9 cellular contexts compared by ENCODE assay signal in the genomic region with DNA sequence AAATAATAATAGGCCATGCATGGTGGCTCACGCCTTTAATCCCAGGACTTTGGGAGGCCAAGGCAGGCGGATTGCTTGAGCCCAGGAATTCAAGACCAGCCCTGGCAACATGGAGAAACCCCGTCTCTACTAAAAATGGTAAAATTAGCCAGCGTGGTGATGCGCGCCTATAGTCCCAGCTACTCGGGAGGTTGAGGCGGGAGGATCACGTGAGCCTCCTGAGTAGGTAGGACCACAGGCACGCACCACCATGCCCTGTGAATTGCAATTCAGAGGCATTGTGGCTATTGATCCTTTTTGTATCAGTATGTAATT. TPM values are rescaled to one million over a fixed set of nuclear protein-coding genes. Genes with fewer than 3 reads are reported as not detected.
DNase-seq lines count a peak whose midpoint lies in the region; ATAC-seq, FAIRE-seq and TF ChIP-seq lines count a peak whose summit lies in the region.
"Had no signal": no experiment of that assay in that cellular context is flagged by ENCODE, and none has a peak within 500 bp of the region (broad histone marks: within the 10 kb centered on the region; RNA-seq: fewer than 3 reads in every experiment).

No MANE protein-coding gene starts in this region.

- WGBS in liver: 80% methylated on average over 10 of the region's 10 CpGs
- 70% methylated on average over 9 of the region's 10 CpGs for WGBS in HepG2 (ENCODE audit: low lambda C conversion rate)

- in situ Hi-C loops in HepG2 (cut with HindIII; ENCODE audit: extremely low pct_ligation_motif_present, low pct_unique_long_range_greater_than_20kb): no loop called here

- H3K4me3 ChIP-seq in liver (ENCODE audit: low read depth in 1 of 3, low read length in 3 of 3) (peak overlapping the region in 1 of 3 donors; percentile 2), HepG2 (replicated peaks in 1 of 3; ENCODE audit: insufficient read depth in 1 of 3, low read depth in 2 of 3, low read length in 3 of 3) (no peak overlapping the region), muscle layer of duodenum (ENCODE audit: low read depth in 1 of 2, low read length in 2 of 2) (peak overlapping the region in 1 of 2 donors; percentile 13), upper lobe of right lung (peak overlapping the region; percentile 60)

- TF ChIP-seq CTCF in liver (IDR thresholded peaks at IDR 0.05; ENCODE audit: low read depth, low read length, missing input control) (no peak), HepG2 (CRISPR knock-in tag; IDR thresholded peaks at IDR 0.05) (no peak), upper lobe of right lung (IDR thresholded peaks at IDR 0.05) (no peak)

- no peak overlapping the region for H3K4me2 ChIP-seq in HepG2 (ENCODE audit: low read depth, low read length)

- DNase-seq in HepG2 (ENCODE audit: low spot score) (no peak), upper lobe of right lung (no peak), GM12891 (ENCODE audit: insufficient read length, low spot score) (no peak)
- peak; percentile 21 for DNase-seq in activated naive CD4-positive, alpha-beta T cell treated with anti-CD3 and anti-CD28 coated beads, Interleukin-2, amount 50 U/mL, for 16 hours
- DNase-seq: NCI-H510A had no signal

- TF ChIP-seq RAD21 in liver (IDR thresholded peaks at IDR 0.05) (no peak), HepG2 (CRISPR knock-in tag; IDR thresholded peaks at IDR 0.05) (no peak)

- intact Hi-C loops in HepG2 (cut with micrococcal nuclease; ENCODE audit: unreplicated experiment) (no loop called here), upper lobe of right lung (cut with DNase I) (no loop called here)

- CTCF ChIA-PET in HepG2 (lab: Yijun Ruan, JAX; ENCODE audit: low intra/inter-chr PET ratio, low total read pairs): no interaction called here

- no peak overlapping the region for H3K9ac ChIP-seq in liver (ENCODE audit: low read depth in 1 of 2, low read length in 2 of 2)
- no peak overlapping the region for H3K9ac ChIP-seq in HepG2 (ENCODE audit: insufficient read depth, low read depth, low read length)

- no peak for TF ChIP-seq EP300 in HepG2 (IDR thresholded peaks at IDR 0.05; ENCODE audit: low read depth in 2 of 2, low read length in 2 of 2)
- no peak for TF ChIP-seq EP300 in HepG2 (CRISPR knock-in tag; IDR thresholded peaks at IDR 0.05; ENCODE audit: borderline replicate concordance)

- POLR2A ChIA-PET in HepG2 (lab: Yijun Ruan, JAX): no interaction called here

- no peaks in the 10 kb centered on the region for H3K79me2 ChIP-seq in HepG2 (ENCODE audit: insufficient read depth, low read length)

- H3K27ac ChIP-seq in liver (ENCODE audit: low read depth in 1 of 2, low read length in 2 of 2) (peak overlapping the region; percentile 56 to 83), HepG2 (ENCODE audit: extremely low read length, insufficient read depth, low read length) (no peak overlapping the region), muscle layer of duodenum (ENCODE audit: low read length) (peak overlapping the region; percentile 40), upper lobe of right lung (peak overlapping the region; percentile 85)

- H2AFZ ChIP-seq in HepG2 (ENCODE audit: low read length): no peak overlapping the region

- no peaks in the 10 kb centered on the region for H3K36me3 ChIP-seq in liver (ENCODE audit: control insufficient read depth in 4 of 4, insufficient read depth in 3 of 4, low read depth in 1 of 4, low read length in 3 of 4)
- no peaks in the 10 kb centered on the region for H3K36me3 ChIP-seq in HepG2 (replicated peaks in 1 of 2; ENCODE audit: control insufficient read depth in 1 of 2, insufficient read depth in 2 of 2, low read length in 2 of 2)
- no peaks in the 10 kb centered on the region for H3K36me3 ChIP-seq in muscle layer of duodenum (ENCODE audit: control insufficient read depth in 1 of 2, insufficient read depth in 2 of 2, low read length in 2 of 2)
- H3K36me3 ChIP-seq in upper lobe of right lung: no peaks in the 10 kb centered on the region

- BruUV-seq in HepG2 (replicated peaks; lab: Mats Ljungman, UMichigan): no TSS peak

- ATAC-seq in HepG2 (no peak), upper lobe of right lung (no peak), GM21367 (IDR thresholded peaks at IDR 0.05; ENCODE audit: unreplicated experiment) (no peak), GM21515 (IDR thresholded peaks at IDR 0.05; ENCODE audit: unreplicated experiment) (no peak)

- H4K20me1 ChIP-seq in HepG2 (ENCODE audit: insufficient read depth, low read length): no peaks in the 10 kb centered on the region

- no peaks in the 10 kb centered on the region for H3K27me3 ChIP-seq in liver (ENCODE audit: control insufficient read depth in 4 of 4, insufficient read depth in 4 of 4, low read length in 3 of 4)
- H3K27me3 ChIP-seq in HepG2 (ENCODE audit: control insufficient read depth in 1 of 2, insufficient read depth in 2 of 2, low read length in 2 of 2): no peaks in the 10 kb centered on the region
- H3K27me3 ChIP-seq in muscle layer of duodenum (ENCODE audit: low read depth, low read length): no peaks in the 10 kb centered on the region
- H3K27me3 ChIP-seq in upper lobe of right lung: no peaks in the 10 kb centered on the region

- TF ChIP-seq POLR2A in HepG2 (IDR thresholded peaks at IDR 0.05; ENCODE audit: insufficient read depth in 1 of 2, low read depth in 2 of 2, low read length in 2 of 2) (no peak), GM12891 (IDR thresholded peaks at IDR 0.05; ENCODE audit: low read depth, low read length) (no peak)

- H3K4me1 ChIP-seq in liver (ENCODE audit: control insufficient read depth in 4 of 4, insufficient read depth in 4 of 4, low read length in 3 of 4) (peaks cover 0 to 6% (median 1%) of the 10 kb centered on the region in 4 donors), HepG2 (ENCODE audit: insufficient read depth, low read length) (no peaks in the 10 kb centered on the region), muscle layer of duodenum (ENCODE audit: control insufficient read depth in 1 of 2, insufficient read depth in 2 of 2, low read length in 2 of 2) (peaks cover 0 to 14% of the 10 kb centered on the region in 2 donors), upper lobe of right lung (peaks cover 28% of the 10 kb centered on the region)

- H3K9me3 ChIP-seq in liver (ENCODE audit: control insufficient read depth in 4 of 4, low read length in 3 of 4) (no peaks in the 10 kb centered on the region), HepG2 (ENCODE audit: low read length) (no peaks in the 10 kb centered on the region), muscle layer of duodenum (ENCODE audit: control insufficient read depth in 1 of 2, low read length in 2 of 2) (no peaks in the 10 kb centered on the region), upper lobe of right lung (no peaks in the 10 kb centered on the region)

- FAIRE-seq in HepG2 (lab: Jason Lieb, UNC) (no peak), GM12891 (lab: Jason Lieb, UNC) (no peak)

RNA-seq across cellular contexts. Expression of a gene that starts 2.3 kb away (rescaled TPM):
- total RNA-seq in liver (10 to 100 TPM; 37.6 to 66.9 TPM), HepG2 (2016; rRNA removed; fragmentation: Illumina TruSeq; extraction: Trizol) (0.11 and 0.28 TPM in 2 replicates), upper lobe of right lung (228 TPM)
- polyA plus RNA-seq in liver (10 to 100 TPM; 36.3 to 57.4 TPM), HepG2 (2011; rRNA removed) (0.87 and 0.88 TPM in 2 replicates)
- not detected in 2 replicates for total RNA-seq in HepG2 (2016; cell fraction: cytosol; rRNA removed; fragmentation: Illumina TruSeq; extraction: Trizol; ENCODE audit: low read depth)
- 0.30 and 0.48 TPM in 2 replicates for total RNA-seq in HepG2 (2016; cell fraction: insoluble cytoplasmic fraction; rRNA removed; fragmentation: Illumina TruSeq; extraction: Trizol)
- total RNA-seq in HepG2 (2016; cell fraction: membrane; rRNA removed; fragmentation: Illumina TruSeq; extraction: Trizol): 0.17 TPM in 1 of 2 replicates, not detected in the other
- not detected in 2 replicates for total RNA-seq in HepG2 (2016; cell fraction: nucleus; rRNA removed; fragmentation: Illumina TruSeq; extraction: Trizol)
- 0.55 and 1.0 TPM in 2 replicates for polyA plus RNA-seq in HepG2 (2011; cell fraction: cytosol; rRNA removed)
- 0.52 and 0.53 TPM in 2 replicates for polyA plus RNA-seq in HepG2 (2011; cell fraction: nucleus; rRNA removed)
- polyA plus RNA-seq in HepG2 (2012): 0.36 TPM in 1 of 2 replicates, not detected in the other
- not detected in 2 replicates for polyA plus RNA-seq in HepG2 (2016; cell fraction: cytosol; fragmentation: Illumina TruSeq; extraction: Trizol; ENCODE audit: low read depth)
- 0.28 and 0.43 TPM in 2 replicates for polyA plus RNA-seq in HepG2 (2016; cell fraction: insoluble cytoplasmic fraction; fragmentation: Illumina TruSeq; extraction: Trizol; ENCODE audit: low read depth)
- 0.27 and 0.32 TPM in 2 replicates for polyA plus RNA-seq in HepG2 (2016; cell fraction: membrane; fragmentation: Illumina TruSeq; extraction: Trizol; ENCODE audit: low read depth)
- polyA plus RNA-seq in HepG2 (2016; cell fraction: nucleus; fragmentation: Illumina TruSeq; extraction: Trizol; ENCODE audit: insufficient read depth, low read depth): 0.47 TPM in 1 of 2 replicates, not detected in the other
- 4.0 and 4.8 TPM in 2 replicates for polyA minus RNA-seq in HepG2 (2011; rRNA and poly(A)+ RNA removed; ENCODE audit: low replicate concordance)
- not detected in 2 replicates for polyA minus RNA-seq in HepG2 (2011; cell fraction: cytosol; rRNA and poly(A)+ RNA removed)
- polyA minus RNA-seq in HepG2 (2011; cell fraction: nucleus; rRNA and poly(A)+ RNA removed): 0.62 TPM in 1 of 2 replicates, not detected in the other
- 899 TPM for polyA plus RNA-seq in GM12891 (2012; ENCODE audit: low read depth, missing spikeins)

RNA-seq across cellular contexts. Expression of a gene that starts 13.8 kb away (rescaled TPM):
- not detected for total RNA-seq in liver
- polyA plus RNA-seq in liver: not detected
- total RNA-seq in HepG2 (2016; rRNA removed; fragmentation: Illumina TruSeq; extraction: Trizol): not detected in 2 replicates
- not detected in 2 replicates for total RNA-seq in HepG2 (2016; cell fraction: cytosol; rRNA removed; fragmentation: Illumina TruSeq; extraction: Trizol; ENCODE audit: low read depth)
- not detected in 2 replicates for total RNA-seq in HepG2 (2016; cell fraction: insoluble cytoplasmic fraction; rRNA removed; fragmentation: Illumina TruSeq; extraction: Trizol)
- not detected in 2 replicates for total RNA-seq in HepG2 (2016; cell fraction: membrane; rRNA removed; fragmentation: Illumina TruSeq; extraction: Trizol)
- total RNA-seq in HepG2 (2016; cell fraction: nucleus; rRNA removed; fragmentation: Illumina TruSeq; extraction: Trizol): not detected in 2 replicates
- not detected in 2 replicates for polyA plus RNA-seq in HepG2 (2011; rRNA removed)
- not detected in 2 replicates for polyA plus RNA-seq in HepG2 (2011; cell fraction: cytosol; rRNA removed)
- not detected in 2 replicates for polyA plus RNA-seq in HepG2 (2011; cell fraction: nucleus; rRNA removed)
- polyA plus RNA-seq in HepG2 (2012): not detected in 2 replicates
- not detected in 2 replicates for polyA plus RNA-seq in HepG2 (2016; cell fraction: cytosol; fragmentation: Illumina TruSeq; extraction: Trizol; ENCODE audit: low read depth)
- polyA plus RNA-seq in HepG2 (2016; cell fraction: insoluble cytoplasmic fraction; fragmentation: Illumina TruSeq; extraction: Trizol; ENCODE audit: low read depth): not detected in 2 replicates
- polyA plus RNA-seq in HepG2 (2016; cell fraction: membrane; fragmentation: Illumina TruSeq; extraction: Trizol; ENCODE audit: low read depth): not detected in 2 replicates
- not detected in 2 replicates for polyA plus RNA-seq in HepG2 (2016; cell fraction: nucleus; fragmentation: Illumina TruSeq; extraction: Trizol; ENCODE audit: insufficient read depth, low read depth)
- polyA minus RNA-seq in HepG2 (2011; rRNA and poly(A)+ RNA removed; ENCODE audit: low replicate concordance): not detected in 2 replicates
- not detected in 2 replicates for polyA minus RNA-seq in HepG2 (2011; cell fraction: cytosol; rRNA and poly(A)+ RNA removed)
- not detected in 2 replicates for polyA minus RNA-seq in HepG2 (2011; cell fraction: nucleus; rRNA and poly(A)+ RNA removed)
- not detected for total RNA-seq in upper lobe of right lung
- polyA plus RNA-seq in GM12891 (2012; ENCODE audit: low read depth, missing spikeins): not detected

RNA-seq across cellular contexts. Expression of a gene that starts 20.7 kb away (rescaled TPM):
- total RNA-seq in liver (1 to 10 TPM in 1 of 2 donors, under 1 TPM in 1; 0.59 to 5.8 TPM), HepG2 (2016; rRNA removed; fragmentation: Illumina TruSeq; extraction: Trizol) (5.1 and 6.6 TPM in 2 replicates), upper lobe of right lung (9.7 TPM)
- polyA plus RNA-seq in liver (under 1 TPM; 0.14 to 0.43 TPM), HepG2 (2011; rRNA removed) (1.6 and 1.8 TPM in 2 replicates)
- total RNA-seq in HepG2 (2016; cell fraction: cytosol; rRNA removed; fragmentation: Illumina TruSeq; extraction: Trizol; ENCODE audit: low read depth): 1.5 and 2.2 TPM in 2 replicates
- total RNA-seq in HepG2 (2016; cell fraction: insoluble cytoplasmic fraction; rRNA removed; fragmentation: Illumina TruSeq; extraction: Trizol): 4.6 and 8.4 TPM in 2 replicates
- 3.1 and 3.6 TPM in 2 replicates for total RNA-seq in HepG2 (2016; cell fraction: membrane; rRNA removed; fragmentation: Illumina TruSeq; extraction: Trizol)
- 7.5 and 8.3 TPM in 2 replicates for total RNA-seq in HepG2 (2016; cell fraction: nucleus; rRNA removed; fragmentation: Illumina TruSeq; extraction: Trizol)
- 1.2 and 1.8 TPM in 2 replicates for polyA plus RNA-seq in HepG2 (2011; cell fraction: cytosol; rRNA removed)
- 0.34 and 0.36 TPM in 2 replicates for polyA plus RNA-seq in HepG2 (2011; cell fraction: nucleus; rRNA removed)
- polyA plus RNA-seq in HepG2 (2012): 0.33 and 0.59 TPM in 2 replicates
- polyA plus RNA-seq in HepG2 (2016; cell fraction: cytosol; fragmentation: Illumina TruSeq; extraction: Trizol; ENCODE audit: low read depth): 2.1 and 3.6 TPM in 2 replicates
- polyA plus RNA-seq in HepG2 (2016; cell fraction: insoluble cytoplasmic fraction; fragmentation: Illumina TruSeq; extraction: Trizol; ENCODE audit: low read depth): 5.1 and 6.0 TPM in 2 replicates
- 2.4 and 3.7 TPM in 2 replicates for polyA plus RNA-seq in HepG2 (2016; cell fraction: membrane; fragmentation: Illumina TruSeq; extraction: Trizol; ENCODE audit: low read depth)
- 11.6 and 13.9 TPM in 2 replicates for polyA plus RNA-seq in HepG2 (2016; cell fraction: nucleus; fragmentation: Illumina TruSeq; extraction: Trizol; ENCODE audit: insufficient read depth, low read depth)
- polyA minus RNA-seq in HepG2 (2011; rRNA and poly(A)+ RNA removed; ENCODE audit: low replicate concordance): 0.92 TPM in 1 of 2 replicates, not detected in the other
- 0.35 and 0.59 TPM in 2 replicates for polyA minus RNA-seq in HepG2 (2011; cell fraction: cytosol; rRNA and poly(A)+ RNA removed)
- polyA minus RNA-seq in HepG2 (2011; cell fraction: nucleus; rRNA and poly(A)+ RNA removed): 0.52 and 0.87 TPM in 2 replicates
- 0.62 TPM for polyA plus RNA-seq in GM12891 (2012; ENCODE audit: low read depth, missing spikeins)

Comparison
In these comparisons a context has a peak if more than half of its experiments do, and no peak if none do; other contexts are left out.
1. RNA of a gene that starts 2.3 kb away (total RNA-seq): 228 TPM in upper lobe of right lung (single experiment) and 37.6 to 66.9 TPM in liver; 0.11 to 0.48 TPM in HepG2; every median in the first group is over 10 times any median in the second.